In the genomic region with DNA sequence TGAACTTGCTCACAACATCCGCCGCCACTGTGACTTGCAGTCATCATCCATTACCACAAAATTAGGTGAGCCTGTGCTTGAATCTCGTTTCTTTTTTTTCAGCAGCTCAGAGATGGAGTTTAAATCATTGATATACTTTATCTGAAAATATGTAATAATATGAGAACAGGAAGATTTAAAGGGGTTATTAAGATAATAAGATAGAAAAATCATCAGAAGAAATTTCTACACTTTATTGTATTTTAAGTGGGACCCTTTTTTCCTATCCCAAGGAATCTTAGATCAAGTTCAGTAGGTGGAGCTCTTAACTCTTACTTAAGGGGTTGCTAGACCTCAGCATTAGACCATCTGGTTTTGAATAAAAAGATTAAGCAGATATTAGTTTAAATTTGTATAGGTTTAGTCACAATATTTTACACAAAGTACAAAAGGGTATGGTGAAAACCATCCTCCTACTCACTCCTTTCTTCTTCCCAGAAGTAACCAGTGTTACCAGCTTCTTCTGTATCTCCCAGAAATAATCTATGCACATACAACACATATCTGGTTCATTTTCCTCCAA, we compare ENCODE assay signal across 8 cellular contexts. TPM values are rescaled to one million over a fixed set of nuclear protein-coding genes. Genes with fewer than 3 reads are reported as not detected.
DNase-seq lines count a peak whose midpoint lies in the region; ATAC-seq, FAIRE-seq and TF ChIP-seq lines count a peak whose summit lies in the region.

No MANE protein-coding gene starts in this region.

- no peak for FAIRE-seq in RCC 7860 (lab: Jason Lieb, UNC)

- peak overlapping the region; percentile 75 for H2AFZ ChIP-seq in DND-41 (ENCODE audit: low read depth, low read length)

- H3K79me2 ChIP-seq in DND-41 (ENCODE audit: insufficient read depth, low read length) = peaks cover 30% of the 10 kb centered on the region

- H3K36me3 ChIP-seq in DND-41 (ENCODE audit: insufficient read depth, low read length) (peaks cover 7% of the 10 kb centered on the region; the same call in 1 of the 2 replicates), lung (ENCODE audit: control insufficient read depth in 2 of 2, insufficient read depth in 2 of 2, low read length in 2 of 2) (no peaks in the 10 kb centered on the region), transverse colon (no peaks in the 10 kb centered on the region)

- peak; percentile 58 for ATAC-seq in DND-41 (ENCODE audit: insufficient read depth, low read depth)
- peak; percentile 45 for ATAC-seq in GM19455 (IDR thresholded peaks at IDR 0.05; ENCODE audit: unreplicated experiment)
- peak; percentile 30 for ATAC-seq in HG03457 (IDR thresholded peaks at IDR 0.05; ENCODE audit: unreplicated experiment)
- ATAC-seq in lung (ENCODE audit: insufficient read depth, low FRiP score) = peak; percentile 35

- no peak for DNase-seq in DND-41
- DNase-seq in RCC 7860 (ENCODE audit: low spot score) = peak; percentile 18
- DNase-seq in cardiac fibroblast (ENCODE audit: low read depth in 2 of 2) = peak in 1 of 2 donors; percentile 55
- no peak for DNase-seq in lung (ENCODE audit: low spot score)
- DNase-seq in transverse colon = peak; percentile 37
- DNase-seq in T1000 (lab: John Stamatoyannopoulos, UW) = no peak

- peak overlapping the region; percentile 42 to 61; a peak in 3 of 4 replicates for H3K4me3 ChIP-seq in DND-41 (ENCODE audit: low read depth in 1 of 2, low read length in 2 of 2)
- peak overlapping the region; percentile 67 for H3K4me3 ChIP-seq in cardiac fibroblast (replicated peaks in 1 of 2; ENCODE audit: low read depth in 2 of 2, low read length in 2 of 2)
- peak overlapping the region; percentile 52 for H3K4me3 ChIP-seq in lung
- peak overlapping the region; percentile 27 to 71 (median 50) for H3K4me3 ChIP-seq in transverse colon

- H4K20me1 ChIP-seq in DND-41 (ENCODE audit: insufficient read depth, low read length) = no peaks in the 10 kb centered on the region

- H3K27ac ChIP-seq in DND-41 (ENCODE audit: low read length) (peak overlapping the region; percentile 89), lung (ENCODE audit: low read depth in 1 of 2, low read length in 1 of 2) (peak overlapping the region; percentile 94 to 98), transverse colon (peak overlapping the region; percentile 92 to 96 (median 94))

- 1% methylated on average over 3 of the region's 3 CpGs for WGBS in lung, 2 donors
- 0% methylated on average over 3 of the region's 3 CpGs for WGBS in transverse colon (ENCODE audit: low coverage in 1 of 2), 2 donors

- TF ChIP-seq POLR2A in transverse colon (IDR thresholded peaks at IDR 0.05) = no peak

- TF ChIP-seq EP300 in transverse colon (IDR thresholded peaks at IDR 0.05; ENCODE audit: low read depth) = no peak

- intact Hi-C loops in transverse colon (cut with DNase I; ENCODE audit: low total_unique reads) = loop anchor here (10.0 kb wide), 2 partner anchors 173 to 1483 kb away; partner anchors contain the start of genes HINT3 and RNF146

- H3K9ac ChIP-seq in DND-41 (ENCODE audit: low read depth, low read length) = peak overlapping the region; percentile 61

- in situ Hi-C loops in transverse colon (cut with MboI; ENCODE audit: low pct_ligation_motif_present in 1 of 4, low pct_unique_long_range_greater_than_20kb in 1 of 4, low sequenced_read_pairs in 3 of 4) = loop anchor here (10.0 to 25.0 kb wide), 3 partner anchors 173 to 193 kb away; partner anchors contain the start of gene HINT3 (in 3 of the 4)

- peak; percentile 42 for TF ChIP-seq CTCF in DND-41 (IDR thresholded peaks at IDR 0.05; ENCODE audit: borderline replicate concordance, extremely low read depth, low read length, poor library complexity, severe bottlenecking)
- no peak for TF ChIP-seq CTCF in cardiac fibroblast (IDR thresholded peaks at IDR 0.05; ENCODE audit: low read depth, low read length)
- TF ChIP-seq CTCF in lung (IDR thresholded peaks at IDR 0.05; ENCODE audit: control extremely low read depth, extremely low read depth) = no peak
- TF ChIP-seq CTCF in transverse colon (IDR thresholded peaks at IDR 0.05) = no peak

- H3K4me2 ChIP-seq in DND-41 (ENCODE audit: insufficient read depth, low read length) = peak overlapping the region; percentile 97

- H3K9me3 ChIP-seq in DND-41 (ENCODE audit: insufficient read depth, low read length, severe bottlenecking) = no peaks in the 10 kb centered on the region
- no peaks in the 10 kb centered on the region for H3K9me3 ChIP-seq in lung (ENCODE audit: control insufficient read depth in 2 of 2, insufficient read depth in 1 of 2, low read length in 1 of 2)
- H3K9me3 ChIP-seq in transverse colon = no peaks in the 10 kb centered on the region

- peaks cover 32% of the 10 kb centered on the region for H3K4me1 ChIP-seq in DND-41 (ENCODE audit: insufficient read depth, low read length)
- no peaks in the 10 kb centered on the region for H3K4me1 ChIP-seq in lung (ENCODE audit: control insufficient read depth in 2 of 2, insufficient read depth in 2 of 2, low read length in 2 of 2)
- H3K4me1 ChIP-seq in transverse colon = peaks cover 0 to 9% (median 6%) of the 10 kb centered on the region in 4 donors

- H3K27me3 ChIP-seq in DND-41 (ENCODE audit: insufficient read depth, low read length, poor library complexity) = peaks cover 3% of the 10 kb centered on the region
- no peaks in the 10 kb centered on the region for H3K27me3 ChIP-seq in lung (ENCODE audit: control insufficient read depth, insufficient read depth)
- H3K27me3 ChIP-seq in transverse colon = no peaks in the 10 kb centered on the region

RNA-seq across cellular contexts. Expression of gene NCOA7, which starts 9.4 kb away (rescaled TPM):
- 10 to 100 TPM; 46.6 to 67.8 TPM for total RNA-seq in lung
- polyA plus RNA-seq in lung = 10 to 100 TPM; 28.9 to 81.4 TPM
- 10 to 100 TPM; 16.7 to 28.3 (median 21.2) TPM for total RNA-seq in transverse colon

RNA-seq across cellular contexts. Expression of gene HEY2, which starts 32.0 kb away (rescaled TPM):
- 1 to 10 TPM; 1.0 to 5.2 TPM for total RNA-seq in lung
- polyA plus RNA-seq in lung = 1 to 10 TPM; 1.2 to 1.9 TPM
- total RNA-seq in transverse colon = under 1 TPM in 2 of 4 donors, not detected in 2; 0.41 to 0.79 TPM

Comparison
In these comparisons a context has a peak if more than half of its experiments do, and no peak if none do; other contexts are left out.
1. DNase-seq: peak in RCC 7860 (single experiment) and transverse colon (single experiment); none in DND-41 (single experiment), lung (single experiment) and T1000 (single experiment).
2. Peak in every context shown above with its lines, with median percentiles within 50 percentile points of each other: ATAC-seq, H3K27ac ChIP-seq and H3K4me3 ChIP-seq.